In genomic region chr1:34371829-34372532, GRCh38 we compare ENCODE assay signal across 22 cellular contexts.
"Had no signal": no experiment of that assay in that cellular context is flagged by ENCODE, and none has a peak within 500 bp of the region (broad histone marks: within the 10 kb centered on the region; RNA-seq: fewer than 3 reads in every experiment).

No MANE protein-coding gene starts in this region.

- H3K4me1 ChIP-seq: heart right ventricle, lower lobe of right lung, vagina had no signal

- H3K27me3 ChIP-seq: vagina had no signal

- H3K4me3 ChIP-seq: heart right ventricle, lower lobe of right lung, thoracic aorta, vagina had no signal

- H3K27ac Mint-ChIP-seq: activated naive CD4-positive, alpha-beta T cell treated with anti-CD3 and anti-CD28 coated beads, Interleukin-2, amount 10 ng/mL, durations not matched to agents 7 days and 5 days; activated T-cell treated with anti-CD3 and anti-CD28 coated beads, Interleukin-2, amount 50 U/mL, for 72 hours; mesothelial cell of epicardium; naive thymus-derived CD8-positive, alpha-beta T cell; progenitor cell of endocrine pancreas; type B pancreatic cell had no signal

- H3K9me3 Mint-ChIP-seq: activated naive CD4-positive, alpha-beta T cell treated with anti-CD3 and anti-CD28 coated beads, Interleukin-2, amount 10 ng/mL, durations not matched to agents 7 days and 5 days; activated T-cell treated with anti-CD3 and anti-CD28 coated beads, Interleukin-2, amount 50 U/mL, for 72 hours; mesothelial cell of epicardium; naive thymus-derived CD8-positive, alpha-beta T cell; type B pancreatic cell had no signal

- H3K4me3 Mint-ChIP-seq: activated naive CD4-positive, alpha-beta T cell treated with anti-CD3 and anti-CD28 coated beads, Interleukin-2, amount 10 ng/mL, durations not matched to agents 7 days and 5 days; activated T-cell treated with anti-CD3 and anti-CD28 coated beads, Interleukin-2, amount 50 U/mL, for 72 hours; mesothelial cell of epicardium; naive thymus-derived CD8-positive, alpha-beta T cell; type B pancreatic cell had no signal

- H3K36me3 Mint-ChIP-seq: activated naive CD4-positive, alpha-beta T cell treated with anti-CD3 and anti-CD28 coated beads, Interleukin-2, amount 10 ng/mL, durations not matched to agents 7 days and 5 days; mesothelial cell of epicardium; naive thymus-derived CD8-positive, alpha-beta T cell; type B pancreatic cell had no signal

- H3K27me3 Mint-ChIP-seq: activated naive CD4-positive, alpha-beta T cell treated with anti-CD3 and anti-CD28 coated beads, Interleukin-2, amount 10 ng/mL, durations not matched to agents 7 days and 5 days had no signal

- DNase-seq: activated CD4-positive, alpha-beta T cell treated with anti-CD3 and anti-CD28 coated beads, Interleukin-2, amount 50 U/mL, for 48 hours; activated CD8-positive, alpha-beta memory T cell treated with anti-CD3 and anti-CD28 coated beads, Interleukin-2, amount 50 U/mL, for 48 hours; activated effector memory CD4-positive, alpha-beta T cell treated with anti-CD3 and anti-CD28 coated beads, Interleukin-2, amount 50 U/mL, for 16 hours; activated naive CD4-positive, alpha-beta T cell treated with anti-CD3 and anti-CD28 coated beads, Interleukin-2, amount 10 ng/mL, durations not matched to agents 7 days and 5 days; activated T-cell treated with anti-CD3 and anti-CD28 coated beads, Interleukin-2, amount 50 U/mL, for 72 hours; amygdala; cerebellar nuclear complex; cortex of kidney; heart right ventricle; kidney; lower lobe of right lung; naive thymus-derived CD8-positive, alpha-beta T cell; stimulated activated CD4-positive, alpha-beta T cell treated with anti-CD3 and anti-CD28 coated beads, Interleukin-2, amount 100 ng/mL, for 48 hours; stimulated activated CD8-positive, alpha-beta memory T cell treated with anti-CD3 and anti-CD28 coated beads, Interleukin-4, amount 100 ng/mL, for 48 hours; stimulated activated naive CD4-positive, alpha-beta T cell had no signal

- H3K9me3 ChIP-seq: heart right ventricle, lower lobe of right lung, thoracic aorta, vagina had no signal

- H3K27ac ChIP-seq: epithelial cell of prostate, heart right ventricle, lower lobe of right lung, thoracic aorta, vagina had no signal

- H3K36me3 ChIP-seq: heart right ventricle, lower lobe of right lung, thoracic aorta, vagina had no signal

- FAIRE-seq: kidney, TTC549 had no signal

- H3K4me1 Mint-ChIP-seq: activated naive CD4-positive, alpha-beta T cell treated with anti-CD3 and anti-CD28 coated beads, Interleukin-2, amount 10 ng/mL, durations not matched to agents 7 days and 5 days had no signal
